ENCODE assay signal across 32 cellular contexts in genomic region chr6:159156089-159156488, GRCh38. TPM values are rescaled to one million over a fixed set of nuclear protein-coding genes. Genes with fewer than 3 reads are reported as not detected.
"Had no signal": no experiment of that assay in that cellular context is flagged by ENCODE, and none has a peak within 500 bp of the region (broad histone marks: within the 10 kb centered on the region; RNA-seq: fewer than 3 reads in every experiment).

No MANE protein-coding gene starts in this region.

- FAIRE-seq: urothelium cell line had no signal

- H3K27ac ChIP-seq: neural progenitor cell, ovary, parathyroid adenoma, psoas muscle, right lobe of liver, sigmoid colon, spleen, suprapubic skin, testis, tibial artery, upper lobe of left lung, vagina had no signal

- H3K9me3 ChIP-seq: right lobe of liver, testis, vagina had no signal

- H3K4me1 ChIP-seq: psoas muscle, right lobe of liver, sigmoid colon, testis, tibial artery, upper lobe of left lung, vagina had no signal

- H3K79me2 ChIP-seq: parathyroid adenoma had no signal

- H3K36me3 Mint-ChIP-seq: neural progenitor cell; stimulated activated memory B cell treated with anti-CD40 and anti-IgM and Interleukin-4, amounts not matched to agents 10 μg/mL and 1 μg/mL and 100 μg/mL, for 72 hours had no signal

- H3K27me3 ChIP-seq: neural progenitor cell, ovary, right lobe of liver, sigmoid colon, spleen, suprapubic skin, testis, tibial artery, upper lobe of left lung, vagina had no signal

- H3K9ac ChIP-seq: neural progenitor cell, parathyroid adenoma had no signal

- H3K4me3 ChIP-seq: neural progenitor cell, ovary, psoas muscle, right lobe of liver, sigmoid colon, smooth muscle cell, spleen, suprapubic skin, testis, tibial artery, upper lobe of left lung, vagina had no signal

- H3K36me3 ChIP-seq: neural progenitor cell, ovary, right lobe of liver, sigmoid colon, spleen, suprapubic skin, tibial artery, upper lobe of left lung, vagina had no signal

- H3K4me2 ChIP-seq: neural progenitor cell, smooth muscle cell had no signal

- DNase-seq: natural killer cell; occipital lobe; ovary; posterior cingulate gyrus; psoas muscle; right cardiac atrium; right lobe of liver; sigmoid colon; spleen; stimulated activated CD4-positive, alpha-beta T cell treated with anti-CD3 and anti-CD28 coated beads, Interleukin-12 subunit alpha, Interleukin-12 subunit beta, amount 100 ng/mL, for 4 hours; stimulated activated CD4-positive, alpha-beta T cell treated with anti-CD3 and anti-CD28 coated beads, Interleukin-1b, Interleukin-23, amount 100 ng/mL, for 48 hours; stimulated activated CD4-positive, alpha-beta T cell treated with anti-CD3 and anti-CD28 coated beads, Interleukin-4, amount 100 ng/mL, for 1 hour; stimulated activated CD4-positive, alpha-beta T cell treated with anti-CD3 and anti-CD28 coated beads, Interleukin-4, amount 100 ng/mL, for 4 hours; stimulated activated CD8-positive, alpha-beta memory T cell treated with anti-CD3 and anti-CD28 coated beads, Interleukin-4, amount 100 ng/mL, for 48 hours; stimulated activated naive CD4-positive, alpha-beta T cell; stimulated activated naive CD8-positive, alpha-beta T cell treated with anti-CD3 and anti-CD28 coated beads, Interleukin-15, amount 100 ng/mL, for 72 hours; stimulated activated naive CD8-positive, alpha-beta T cell treated with anti-CD3 and anti-CD28 coated beads, Interleukin-15, Interleukin-2, amounts not matched to agents 100 U/mL and 50 U/mL, for 24 hours; substantia nigra; testis; tibial artery; trophoblast cell; upper lobe of left lung had no signal

- ATAC-seq: natural killer cell; psoas muscle; right cardiac atrium; right lobe of liver; stimulated activated memory B cell treated with anti-CD40 and anti-IgM and Interleukin-4, amounts not matched to agents 10 μg/mL and 1 μg/mL and 100 μg/mL, for 72 hours; stimulated activated naive CD8-positive, alpha-beta T cell treated with anti-CD3 and anti-CD28 coated beads, Interleukin-15, amount 100 ng/mL, for 72 hours; stimulated activated naive CD8-positive, alpha-beta T cell treated with anti-CD3 and anti-CD28 coated beads, Interleukin-15, Interleukin-2, amounts not matched to agents 100 U/mL and 50 U/mL, for 24 hours had no signal

- H3K4me3 Mint-ChIP-seq: natural killer cell; nephron; neural progenitor cell; stimulated activated memory B cell treated with anti-CD40 and anti-IgM and Interleukin-4, amounts not matched to agents 10 μg/mL and 1 μg/mL and 100 μg/mL, for 72 hours; stimulated activated naive CD8-positive, alpha-beta T cell treated with anti-CD3 and anti-CD28 coated beads, Interleukin-15, amount 100 ng/mL, for 72 hours had no signal

- H2AFZ ChIP-seq: neural progenitor cell, parathyroid adenoma had no signal

- H3K27ac Mint-ChIP-seq: natural killer cell; nephron; neural progenitor cell; progenitor cell of endocrine pancreas; stimulated activated memory B cell treated with anti-CD40 and anti-IgM and Interleukin-4, amounts not matched to agents 10 μg/mL and 1 μg/mL and 100 μg/mL, for 72 hours had no signal

RNA-seq across cellular contexts. Expression of gene FNDC1, which starts 13.1 kb away (rescaled TPM):
- total RNA-seq: natural killer cell, smooth muscle cell had no signal
- polyA plus RNA-seq: neural cell had no signal
